ENCODE assay signal across 1 cellular context in the genomic region with DNA sequence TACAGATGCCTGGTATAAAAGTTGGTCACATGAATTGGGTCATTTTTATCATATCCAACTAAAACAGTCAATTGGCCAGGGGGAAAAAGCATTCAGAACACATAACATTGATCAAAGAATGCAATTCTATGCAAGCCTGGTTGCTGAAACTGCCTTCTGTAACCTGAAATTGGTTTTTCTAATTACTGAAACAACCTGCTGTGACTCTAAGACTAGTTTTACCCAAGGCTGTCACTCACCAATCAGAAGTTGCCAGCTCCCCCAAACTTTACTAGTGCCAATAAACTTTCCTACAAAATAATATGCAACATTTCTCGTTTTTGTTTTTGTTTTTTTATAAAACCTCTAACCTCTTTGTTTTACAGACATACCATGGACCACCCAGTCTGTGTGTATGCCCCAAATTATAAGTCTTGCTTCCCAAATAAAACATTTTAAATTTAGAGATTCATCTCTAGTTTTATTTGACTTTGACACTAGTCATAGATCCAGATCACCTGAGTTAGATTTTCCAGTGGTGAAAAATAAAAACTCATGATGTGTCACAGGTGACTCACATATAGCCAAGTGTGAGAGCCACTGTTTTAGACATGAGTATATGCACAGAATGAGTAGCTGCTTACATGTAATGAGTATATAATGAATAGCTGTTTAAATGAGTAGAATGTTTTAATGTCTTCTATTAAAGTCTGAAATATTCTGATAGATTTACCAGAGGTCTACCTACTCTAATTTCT.
TF ChIP-seq lines count a peak whose summit lies in the region.

No MANE protein-coding gene starts in this region.

TF ChIP-seq in HepG2, 621 proteins besides CTCF, POLR2A, EP300 and RAD21 (continued from another document):
- TF ChIP-seq, protein P1, sequence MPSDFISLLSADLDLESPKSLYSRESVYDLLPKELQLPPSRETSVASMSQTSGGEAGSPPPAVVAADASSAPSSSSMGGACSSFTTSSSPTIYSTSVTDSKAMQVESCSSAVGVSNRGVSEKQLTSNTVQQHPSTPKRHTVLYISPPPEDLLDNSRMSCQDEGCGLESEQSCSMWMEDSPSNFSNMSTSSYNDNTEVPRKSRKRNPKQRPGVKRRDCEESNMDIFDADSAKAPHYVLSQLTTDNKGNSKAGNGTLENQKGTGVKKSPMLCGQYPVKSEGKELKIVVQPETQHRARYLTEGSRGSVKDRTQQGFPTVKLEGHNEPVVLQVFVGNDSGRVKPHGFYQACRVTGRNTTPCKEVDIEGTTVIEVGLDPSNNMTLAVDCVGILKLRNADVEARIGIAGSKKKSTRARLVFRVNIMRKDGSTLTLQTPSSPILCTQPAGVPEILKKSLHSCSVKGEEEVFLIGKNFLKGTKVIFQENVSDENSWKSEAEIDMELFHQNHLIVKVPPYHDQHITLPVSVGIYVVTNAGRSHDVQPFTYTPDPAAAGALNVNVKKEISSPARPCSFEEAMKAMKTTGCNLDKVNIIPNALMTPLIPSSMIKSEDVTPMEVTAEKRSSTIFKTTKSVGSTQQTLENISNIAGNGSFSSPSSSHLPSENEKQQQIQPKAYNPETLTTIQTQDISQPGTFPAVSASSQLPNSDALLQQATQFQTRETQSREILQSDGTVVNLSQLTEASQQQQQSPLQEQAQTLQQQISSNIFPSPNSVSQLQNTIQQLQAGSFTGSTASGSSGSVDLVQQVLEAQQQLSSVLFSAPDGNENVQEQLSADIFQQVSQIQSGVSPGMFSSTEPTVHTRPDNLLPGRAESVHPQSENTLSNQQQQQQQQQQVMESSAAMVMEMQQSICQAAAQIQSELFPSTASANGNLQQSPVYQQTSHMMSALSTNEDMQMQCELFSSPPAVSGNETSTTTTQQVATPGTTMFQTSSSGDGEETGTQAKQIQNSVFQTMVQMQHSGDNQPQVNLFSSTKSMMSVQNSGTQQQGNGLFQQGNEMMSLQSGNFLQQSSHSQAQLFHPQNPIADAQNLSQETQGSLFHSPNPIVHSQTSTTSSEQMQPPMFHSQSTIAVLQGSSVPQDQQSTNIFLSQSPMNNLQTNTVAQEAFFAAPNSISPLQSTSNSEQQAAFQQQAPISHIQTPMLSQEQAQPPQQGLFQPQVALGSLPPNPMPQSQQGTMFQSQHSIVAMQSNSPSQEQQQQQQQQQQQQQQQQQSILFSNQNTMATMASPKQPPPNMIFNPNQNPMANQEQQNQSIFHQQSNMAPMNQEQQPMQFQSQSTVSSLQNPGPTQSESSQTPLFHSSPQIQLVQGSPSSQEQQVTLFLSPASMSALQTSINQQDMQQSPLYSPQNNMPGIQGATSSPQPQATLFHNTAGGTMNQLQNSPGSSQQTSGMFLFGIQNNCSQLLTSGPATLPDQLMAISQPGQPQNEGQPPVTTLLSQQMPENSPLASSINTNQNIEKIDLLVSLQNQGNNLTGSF (CRISPR knock-in tag; IDR thresholded peaks at IDR 0.05), result no peak
- no peak for TF ChIP-seq ZNF619 (CRISPR knock-in tag; IDR thresholded peaks at IDR 0.05)
- no peak for TF ChIP-seq ZNF574 (CRISPR knock-in tag; IDR thresholded peaks at IDR 0.05)
- TF ChIP-seq ZNF431 (CRISPR knock-in tag; IDR thresholded peaks at IDR 0.05; ENCODE audit: borderline replicate concordance, low read depth), result no peak
- TF ChIP-seq LBX2 (CRISPR knock-in tag; IDR thresholded peaks at IDR 0.05; ENCODE audit: borderline replicate concordance), result no peak
- TF ChIP-seq RBM39 (IDR thresholded peaks at IDR 0.05; ENCODE audit: low read depth, low read length, poor library complexity, severe bottlenecking), result no peak
- no peak for TF ChIP-seq ATAD3A (CRISPR knock-in tag; IDR thresholded peaks at IDR 0.05)
- TF ChIP-seq DPF2 (CRISPR knock-in tag; IDR thresholded peaks at IDR 0.05; ENCODE audit: borderline replicate concordance, low read depth), result no peak
- TF ChIP-seq MTA3 (CRISPR knock-in tag; IDR thresholded peaks at IDR 0.05), result no peak
- no peak for TF ChIP-seq TBP (CRISPR knock-in tag; IDR thresholded peaks at IDR 0.05)
